8 cellular contexts compared by ENCODE assay signal in genomic region chr18:60007641-60008040, GRCh38.
"Had no signal": no experiment of that assay in that cellular context is flagged by ENCODE, and none has a peak within 500 bp of the region (broad histone marks: within the 10 kb centered on the region; RNA-seq: fewer than 3 reads in every experiment).

No MANE protein-coding gene starts in this region.

- DNase-seq: H9, HCEC 1CT, IMR-90 had no signal

- H3K4me3 ChIP-seq: GM23338, K562 had no signal

- FAIRE-seq: H1, H54, HTR-8/SVneo, K562 had no signal

- H3K4me2 ChIP-seq: GM23338 had no signal

- ATAC-seq: GM23338, K562 had no signal

- H2AFZ ChIP-seq: GM23338 had no signal
